In the genomic region with DNA sequence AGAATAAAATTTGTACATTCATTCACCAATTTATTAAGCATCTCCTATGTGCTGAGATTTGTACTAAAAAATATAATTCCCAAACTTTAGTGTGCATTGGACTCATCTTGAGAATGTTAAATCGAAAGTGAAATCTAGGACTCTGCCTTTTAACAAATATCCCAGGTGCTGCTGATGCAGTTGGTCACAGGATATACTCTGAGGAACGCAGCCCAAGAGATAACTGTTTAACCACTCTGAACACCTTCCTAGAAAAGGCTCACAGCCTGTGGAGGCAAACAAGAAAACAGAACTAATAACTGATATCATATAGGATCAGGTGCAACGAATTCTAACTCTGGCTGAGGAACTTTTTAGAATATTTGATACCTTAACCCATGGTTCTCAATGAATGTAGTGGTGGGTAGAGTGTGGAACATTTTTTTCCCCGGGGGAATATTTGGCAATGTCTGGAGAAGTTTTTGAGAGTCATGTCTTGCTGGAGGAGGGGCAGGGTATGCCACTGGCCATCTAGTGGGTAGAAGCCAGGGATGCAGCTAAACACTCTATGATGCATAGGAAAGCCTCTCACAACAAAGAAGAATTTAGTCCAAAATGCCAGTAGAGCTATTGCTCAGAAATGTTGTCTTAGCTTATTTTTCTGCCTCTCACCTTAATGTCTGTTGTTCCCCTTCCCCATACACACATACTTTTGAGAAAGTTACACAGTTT, we compare ENCODE assay signal across 10 cellular contexts.
DNase-seq lines count a peak whose midpoint lies in the region; ATAC-seq, FAIRE-seq and TF ChIP-seq lines count a peak whose summit lies in the region.
"Had no signal": no experiment of that assay in that cellular context is flagged by ENCODE, and none has a peak within 500 bp of the region (broad histone marks: within the 10 kb centered on the region; RNA-seq: fewer than 3 reads in every experiment).

No MANE protein-coding gene starts in this region.

- in situ Hi-C loops in astrocyte of the cerebellum (cut with HindIII; ENCODE audit: low sequenced_read_pairs) = no loop called here

- H3K4me1 ChIP-seq in pancreas (peaks cover 0 to 6% (median 4%) of the 10 kb centered on the region in 3 donors), lower lobe of right lung (no peaks in the 10 kb centered on the region), left ventricle myocardium inferior (no peaks in the 10 kb centered on the region)

- no peak overlapping the region for H3K27ac ChIP-seq in pancreas
- H3K27ac ChIP-seq in lower lobe of right lung = no peak overlapping the region
- no peak overlapping the region for H3K27ac ChIP-seq in left ventricle myocardium inferior (replicated peaks)
- H3K27ac ChIP-seq: esophagus muscularis mucosa had no signal

- 37 to 40% methylated on average over 4 of the region's 4 CpGs for WGBS in pancreas, 2 donors

- DNase-seq in GM19239 (ENCODE audit: insufficient read length, low spot score) (no peak), LHCN-M2 (ENCODE audit: low read depth) (peak; percentile 39), astrocyte of the cerebellum (ENCODE audit: low read depth) (no peak), pancreas (no peak), NCI-H1092 treated with DMSO at 0.1 percent for 48 hours (lab: John Stamatoyannopoulos, UW) (no peak), lower lobe of right lung (no peak), left ventricle myocardium inferior (no peak)
- DNase-seq: SHP77; stimulated activated CD4-positive, alpha-beta T cell treated with anti-CD3 and anti-CD28 coated beads, Interleukin-4, amount 100 ng/mL, for 24 hours had no signal

- intact Hi-C loops in pancreas (cut with DNase I) = no loop called here
- intact Hi-C loops in lower lobe of right lung (cut with DNase I) = no loop called here
- intact Hi-C loops in left ventricle myocardium inferior (cut with micrococcal nuclease) = no loop called here

- peak; percentile 74 for FAIRE-seq in GM19239 (lab: Jason Lieb, UNC)
- FAIRE-seq in pancreas (lab: Jason Lieb, UNC) = no peak

- H3K36me3 ChIP-seq in pancreas = no peaks in the 10 kb centered on the region
- no peaks in the 10 kb centered on the region for H3K36me3 ChIP-seq in lower lobe of right lung
- peaks cover 4% of the 10 kb centered on the region for H3K36me3 ChIP-seq in left ventricle myocardium inferior

- peak; percentile 61 to 90 (median 78) for ATAC-seq in pancreas
- ATAC-seq in lower lobe of right lung = no peak

- H3K4me3 ChIP-seq in astrocyte of the cerebellum (ENCODE audit: low read depth, low read length) (no peak overlapping the region), pancreas (no peak overlapping the region), lower lobe of right lung (no peak overlapping the region), left ventricle myocardium inferior (no peak overlapping the region)
- H3K4me3 ChIP-seq: esophagus muscularis mucosa had no signal

- TF ChIP-seq CTCF in astrocyte of the cerebellum (IDR thresholded peaks at IDR 0.05; ENCODE audit: low read depth, low read length, missing control alignments) = peak; percentile 21
- TF ChIP-seq CTCF in pancreas (IDR thresholded peaks at IDR 0.05) = no peak
- TF ChIP-seq CTCF in lower lobe of right lung (IDR thresholded peaks at IDR 0.05) = no peak
- TF ChIP-seq CTCF in left ventricle myocardium inferior (IDR thresholded peaks at IDR 0.05; ENCODE audit: borderline replicate concordance) = no peak

- H3K9me3 ChIP-seq in pancreas (no peaks in the 10 kb centered on the region), lower lobe of right lung (no peaks in the 10 kb centered on the region), left ventricle myocardium inferior (replicated peaks) (peaks cover 4% of the 10 kb centered on the region)
- H3K9me3 ChIP-seq: esophagus muscularis mucosa had no signal

- H3K27me3 ChIP-seq in pancreas (no peaks in the 10 kb centered on the region), lower lobe of right lung (ENCODE audit: low read depth) (no peaks in the 10 kb centered on the region), left ventricle myocardium inferior (ENCODE audit: low read depth) (no peaks in the 10 kb centered on the region)
- H3K27me3 ChIP-seq: esophagus muscularis mucosa had no signal

Comparison
In these comparisons a context has a peak if more than half of its experiments do, and no peak if none do; other contexts are left out.
1. ATAC-seq: peak in pancreas (4 of 4); none in lower lobe of right lung (0 of 2).